Comparison of ENCODE assay signal across 1 cellular context in genomic region chr1:167248707-167249642, GRCh38.
TF ChIP-seq lines count a peak whose summit lies in the region.

No MANE protein-coding gene starts in this region.

TF ChIP-seq in K562, 482 proteins besides CTCF, POLR2A, EP300 and RAD21 (continued from another document and continues in another):
- TF ChIP-seq, protein P1, sequence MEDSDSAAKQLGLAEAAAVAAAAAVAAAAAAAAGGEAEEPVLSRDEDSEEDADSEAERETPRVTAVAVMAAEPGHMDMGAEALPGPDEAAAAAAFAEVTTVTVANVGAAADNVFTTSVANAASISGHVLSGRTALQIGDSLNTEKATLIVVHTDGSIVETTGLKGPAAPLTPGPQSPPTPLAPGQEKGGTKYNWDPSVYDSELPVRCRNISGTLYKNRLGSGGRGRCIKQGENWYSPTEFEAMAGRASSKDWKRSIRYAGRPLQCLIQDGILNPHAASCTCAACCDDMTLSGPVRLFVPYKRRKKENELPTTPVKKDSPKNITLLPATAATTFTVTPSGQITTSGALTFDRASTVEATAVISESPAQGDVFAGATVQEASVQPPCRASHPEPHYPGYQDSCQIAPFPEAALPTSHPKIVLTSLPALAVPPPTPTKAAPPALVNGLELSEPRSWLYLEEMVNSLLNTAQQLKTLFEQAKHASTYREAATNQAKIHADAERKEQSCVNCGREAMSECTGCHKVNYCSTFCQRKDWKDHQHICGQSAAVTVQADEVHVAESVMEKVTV (CRISPR knock-in tag; IDR thresholded peaks at IDR 0.05): no peak
- TF ChIP-seq PTBP1 (IDR thresholded peaks at IDR 0.05; ENCODE audit: low read depth, low read length): no peak
- TF ChIP-seq ELF2 (CRISPR knock-in tag; IDR thresholded peaks at IDR 0.05): no peak
- TF ChIP-seq CHCHD3 (CRISPR knock-in tag; IDR thresholded peaks at IDR 0.05): no peak
- no peak for TF ChIP-seq ETS1 (conservative IDR thresholded peaks at IDR 0.05; ENCODE audit: control insufficient read depth, low read depth, low read length)
- TF ChIP-seq HEY1 (CRISPR knock-in tag; IDR thresholded peaks at IDR 0.05; ENCODE audit: borderline replicate concordance): no peak
- TF ChIP-seq SNRNP70 (optimal IDR thresholded peaks at IDR 0.05; ENCODE audit: low read depth, low read length): no peak
- peak; percentile 76 for TF ChIP-seq NCOR1 (IDR thresholded peaks at IDR 0.05)
- no peak for TF ChIP-seq ZNF274 (IDR thresholded peaks at IDR 0.05; ENCODE audit: borderline replicate concordance, low read depth, low read length)
- TF ChIP-seq STAT5B (CRISPR knock-in tag; IDR thresholded peaks at IDR 0.05): no peak
- TF ChIP-seq ELF4 (CRISPR knock-in tag; IDR thresholded peaks at IDR 0.05): peak; percentile 95
- no peak for TF ChIP-seq COPS2 (conservative IDR thresholded peaks at IDR 0.05)
- TF ChIP-seq KDM5B (IDR thresholded peaks at IDR 0.05; ENCODE audit: insufficient replicate concordance, low read depth, low read length): no peak
- TF ChIP-seq EWSR1 (IDR thresholded peaks at IDR 0.05; ENCODE audit: borderline replicate concordance, low read depth, partially characterized antibody): no peak
- TF ChIP-seq DMBX1 (CRISPR knock-in tag; IDR thresholded peaks at IDR 0.05; ENCODE audit: borderline replicate concordance): no peak
- TF ChIP-seq PTTG1 (tag; IDR thresholded peaks at IDR 0.05; ENCODE audit: low read depth): no peak
- TF ChIP-seq SOX6 (IDR thresholded peaks at IDR 0.05): peak; percentile 67; the same call in 1 of the 2 replicates
- no peak for TF ChIP-seq RBM14 (IDR thresholded peaks at IDR 0.05; ENCODE audit: borderline replicate concordance, insufficient read depth, low read depth, low read length)
- no peak for TF ChIP-seq ZNF592 (IDR thresholded peaks at IDR 0.05)
- TF ChIP-seq MXD1 (CRISPR knock-in tag; IDR thresholded peaks at IDR 0.05; ENCODE audit: borderline replicate concordance, poor library complexity, severe bottlenecking): no peak
- TF ChIP-seq, protein P2, sequence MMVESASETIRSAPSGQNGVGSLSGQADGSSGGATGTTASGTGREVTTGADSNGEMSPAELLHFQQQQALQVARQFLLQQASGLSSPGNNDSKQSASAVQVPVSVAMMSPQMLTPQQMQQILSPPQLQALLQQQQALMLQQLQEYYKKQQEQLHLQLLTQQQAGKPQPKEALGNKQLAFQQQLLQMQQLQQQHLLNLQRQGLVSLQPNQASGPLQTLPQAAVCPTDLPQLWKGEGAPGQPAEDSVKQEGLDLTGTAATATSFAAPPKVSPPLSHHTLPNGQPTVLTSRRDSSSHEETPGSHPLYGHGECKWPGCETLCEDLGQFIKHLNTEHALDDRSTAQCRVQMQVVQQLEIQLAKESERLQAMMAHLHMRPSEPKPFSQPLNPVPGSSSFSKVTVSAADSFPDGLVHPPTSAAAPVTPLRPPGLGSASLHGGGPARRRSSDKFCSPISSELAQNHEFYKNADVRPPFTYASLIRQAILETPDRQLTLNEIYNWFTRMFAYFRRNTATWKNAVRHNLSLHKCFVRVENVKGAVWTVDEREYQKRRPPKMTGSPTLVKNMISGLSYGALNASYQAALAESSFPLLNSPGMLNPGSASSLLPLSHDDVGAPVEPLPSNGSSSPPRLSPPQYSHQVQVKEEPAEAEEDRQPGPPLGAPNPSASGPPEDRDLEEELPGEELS (CRISPR knock-in tag; IDR thresholded peaks at IDR 0.05; ENCODE audit: borderline replicate concordance): no peak
- no peak for TF ChIP-seq HOMEZ (CRISPR knock-in tag; IDR thresholded peaks at IDR 0.05)
- no peak for TF ChIP-seq KLF10 (CRISPR knock-in tag; IDR thresholded peaks at IDR 0.05)
- no peak for TF ChIP-seq ZNF668 (CRISPR knock-in tag; IDR thresholded peaks at IDR 0.05)
- no peak for TF ChIP-seq PHTF2 (CRISPR knock-in tag; IDR thresholded peaks at IDR 0.05)
- peak; percentile 89 for TF ChIP-seq SMARCE1 (IDR thresholded peaks at IDR 0.05)
- TF ChIP-seq CBX5 (IDR thresholded peaks at IDR 0.05; ENCODE audit: borderline replicate concordance, low read depth): no peak
- TF ChIP-seq NCOA6 (IDR thresholded peaks at IDR 0.05): no peak
- TF ChIP-seq, protein P3, sequence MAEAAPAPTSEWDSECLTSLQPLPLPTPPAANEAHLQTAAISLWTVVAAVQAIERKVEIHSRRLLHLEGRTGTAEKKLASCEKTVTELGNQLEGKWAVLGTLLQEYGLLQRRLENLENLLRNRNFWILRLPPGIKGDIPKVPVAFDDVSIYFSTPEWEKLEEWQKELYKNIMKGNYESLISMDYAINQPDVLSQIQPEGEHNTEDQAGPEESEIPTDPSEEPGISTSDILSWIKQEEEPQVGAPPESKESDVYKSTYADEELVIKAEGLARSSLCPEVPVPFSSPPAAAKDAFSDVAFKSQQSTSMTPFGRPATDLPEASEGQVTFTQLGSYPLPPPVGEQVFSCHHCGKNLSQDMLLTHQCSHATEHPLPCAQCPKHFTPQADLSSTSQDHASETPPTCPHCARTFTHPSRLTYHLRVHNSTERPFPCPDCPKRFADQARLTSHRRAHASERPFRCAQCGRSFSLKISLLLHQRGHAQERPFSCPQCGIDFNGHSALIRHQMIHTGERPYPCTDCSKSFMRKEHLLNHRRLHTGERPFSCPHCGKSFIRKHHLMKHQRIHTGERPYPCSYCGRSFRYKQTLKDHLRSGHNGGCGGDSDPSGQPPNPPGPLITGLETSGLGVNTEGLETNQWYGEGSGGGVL (CRISPR knock-in tag; IDR thresholded peaks at IDR 0.05): no peak
- no peak for TF ChIP-seq HNRNPK (IDR thresholded peaks at IDR 0.05; ENCODE audit: low read depth, low read length, poor library complexity, severe bottlenecking)
- no peak for TF ChIP-seq HDAC8 (tag; IDR thresholded peaks at IDR 0.05)
- TF ChIP-seq PKNOX1 (IDR thresholded peaks at IDR 0.05): no peak
- TF ChIP-seq OTX1 (CRISPR knock-in tag; IDR thresholded peaks at IDR 0.05): peak; percentile 23; the same call in 1 of the 2 replicates
- peak; percentile 94 for TF ChIP-seq ARID1B (IDR thresholded peaks at IDR 0.05)
- TF ChIP-seq, protein P4, sequence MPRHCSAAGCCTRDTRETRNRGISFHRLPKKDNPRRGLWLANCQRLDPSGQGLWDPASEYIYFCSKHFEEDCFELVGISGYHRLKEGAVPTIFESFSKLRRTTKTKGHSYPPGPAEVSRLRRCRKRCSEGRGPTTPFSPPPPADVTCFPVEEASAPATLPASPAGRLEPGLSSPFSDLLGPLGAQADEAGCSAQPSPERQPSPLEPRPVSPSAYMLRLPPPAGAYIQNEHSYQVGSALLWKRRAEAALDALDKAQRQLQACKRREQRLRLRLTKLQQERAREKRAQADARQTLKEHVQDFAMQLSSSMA (CRISPR knock-in tag; IDR thresholded peaks at IDR 0.05): no peak
- TF ChIP-seq, protein P5, sequence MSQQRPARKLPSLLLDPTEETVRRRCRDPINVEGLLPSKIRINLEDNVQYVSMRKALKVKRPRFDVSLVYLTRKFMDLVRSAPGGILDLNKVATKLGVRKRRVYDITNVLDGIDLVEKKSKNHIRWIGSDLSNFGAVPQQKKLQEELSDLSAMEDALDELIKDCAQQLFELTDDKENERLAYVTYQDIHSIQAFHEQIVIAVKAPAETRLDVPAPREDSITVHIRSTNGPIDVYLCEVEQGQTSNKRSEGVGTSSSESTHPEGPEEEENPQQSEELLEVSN (IDR thresholded peaks at IDR 0.05; ENCODE audit: borderline replicate concordance in 1 of 2, extremely low read depth in 1 of 2, insufficient read depth in 1 of 2, insufficient read length in 1 of 2, low read depth in 1 of 2, low read length in 1 of 2, poor library complexity in 1 of 2, severe bottlenecking in 1 of 2): no peak
- no peak for TF ChIP-seq FOXA3 (CRISPR knock-in tag; conservative IDR thresholded peaks at IDR 0.05 in 1 of 2, IDR thresholded peaks at IDR 0.05 in 1 of 2)
- TF ChIP-seq, protein P6, sequence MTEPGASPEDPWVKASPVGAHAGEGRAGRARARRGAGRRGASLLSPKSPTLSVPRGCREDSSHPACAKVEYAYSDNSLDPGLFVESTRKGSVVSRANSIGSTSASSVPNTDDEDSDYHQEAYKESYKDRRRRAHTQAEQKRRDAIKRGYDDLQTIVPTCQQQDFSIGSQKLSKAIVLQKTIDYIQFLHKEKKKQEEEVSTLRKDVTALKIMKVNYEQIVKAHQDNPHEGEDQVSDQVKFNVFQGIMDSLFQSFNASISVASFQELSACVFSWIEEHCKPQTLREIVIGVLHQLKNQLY (CRISPR knock-in tag; conservative IDR thresholded peaks at IDR 0.05): no peak
- no peak for TF ChIP-seq LARP7 (IDR thresholded peaks at IDR 0.05)
- TF ChIP-seq BRD4 (IDR thresholded peaks at IDR 0.05): no peak
- no peak for TF ChIP-seq SAP30 (IDR thresholded peaks at IDR 0.05; ENCODE audit: borderline replicate concordance, insufficient read depth, low read depth, low read length, poor library complexity, severe bottlenecking)
- TF ChIP-seq ZNF41 (CRISPR knock-in tag; conservative IDR thresholded peaks at IDR 0.05): no peak
- TF ChIP-seq BRF2 (IDR thresholded peaks at IDR 0.05; ENCODE audit: borderline replicate concordance, insufficient read depth, insufficient read length): no peak
- TF ChIP-seq SMARCA4 (IDR thresholded peaks at IDR 0.05): peak; percentile 88
- no peak for TF ChIP-seq ZNF589 (CRISPR knock-in tag; IDR thresholded peaks at IDR 0.05; ENCODE audit: low read depth)
- no peak for TF ChIP-seq ZNF3 (CRISPR knock-in tag; IDR thresholded peaks at IDR 0.05)
